Comparison of ENCODE assay signal across 14 cellular contexts in genomic region chr17:61806081-61806828, GRCh38. TPM values are rescaled to one million over a fixed set of nuclear protein-coding genes. Genes with fewer than 3 reads are reported as not detected.
DNase-seq lines count a peak whose midpoint lies in the region; ATAC-seq and FAIRE-seq lines count a peak whose summit lies in the region.
"Had no signal": no experiment of that assay in that cellular context is flagged by ENCODE, and none has a peak within 500 bp of the region (broad histone marks: within the 10 kb centered on the region; RNA-seq: fewer than 3 reads in every experiment).

No MANE protein-coding gene starts in this region.

- FAIRE-seq in HTR-8/SVneo (lab: Jason Lieb, UNC), result peak; percentile 55
- FAIRE-seq: endothelial cell of umbilical vein, G401.6 had no signal

- peaks cover 9 to 27% (median 22%) of the 10 kb centered on the region in 3 donors for H3K4me1 Mint-ChIP-seq in CD8-positive, alpha-beta memory T cell
- H3K4me1 Mint-ChIP-seq: activated naive CD4-positive, alpha-beta T cell treated with anti-CD3 and anti-CD28 coated beads, Interleukin-2, amount 10 ng/mL, durations not matched to agents 7 days and 5 days had no signal

- no peak overlapping the region for H3K27ac ChIP-seq in CD8-positive, alpha-beta memory T cell (ENCODE audit: low read depth, low read length)
- H3K27ac ChIP-seq in substantia nigra (ENCODE audit: low read depth, low read length, poor library complexity, severe bottlenecking), result no peak overlapping the region
- H3K27ac ChIP-seq: heart right ventricle had no signal

- H3K27ac Mint-ChIP-seq in CD8-positive, alpha-beta memory T cell, result peak overlapping the region in 5 of 8 donors; percentile 10 to 66 (median 49)
- no peak overlapping the region for H3K27ac Mint-ChIP-seq in activated naive CD4-positive, alpha-beta T cell treated with anti-CD3 and anti-CD28 coated beads, Interleukin-2, amount 50 U/mL, for 72 hours
- H3K27ac Mint-ChIP-seq: activated naive CD4-positive, alpha-beta T cell treated with anti-CD3 and anti-CD28 coated beads, Interleukin-2, amount 10 ng/mL, durations not matched to agents 7 days and 5 days; nephron had no signal

- peak in 1 of 5 donors; percentile 5 for DNase-seq in CD8-positive, alpha-beta memory T cell
- no peak for DNase-seq in HTR-8/SVneo (ENCODE audit: insufficient read length, low spot score)
- peak; percentile 22 for DNase-seq in OCI-M1 (lab: John Stamatoyannopoulos, UW)
- peak; percentile 60 for DNase-seq in fibroblast of peridontal ligament (ENCODE audit: extremely low read depth)
- DNase-seq in activated naive CD4-positive, alpha-beta T cell treated with anti-CD3 and anti-CD28 coated beads, Interleukin-2, amount 50 U/mL, for 72 hours (ENCODE audit: low spot score in 2 of 2), result no peak
- DNase-seq in substantia nigra (lab: John Stamatoyannopoulos, UW), result no peak
- no peak for DNase-seq in activated naive CD4-positive, alpha-beta T cell treated with Interleukin-2 at 50 U/mL for 16 hours
- no peak for DNase-seq in NCI-H2196 (lab: John Stamatoyannopoulos, UW; ENCODE audit: unreplicated experiment)
- DNase-seq: activated naive CD4-positive, alpha-beta T cell treated with anti-CD3 and anti-CD28 coated beads, Interleukin-2, amount 10 ng/mL, durations not matched to agents 7 days and 5 days; heart right ventricle; NCI-H1105 treated with DMSO at 0.1 percent for 48 hours had no signal

- no peaks in the 10 kb centered on the region for H3K9me3 ChIP-seq in CD8-positive, alpha-beta memory T cell (ENCODE audit: low read length)
- H3K9me3 ChIP-seq: heart right ventricle had no signal

- H3K4me1 ChIP-seq in CD8-positive, alpha-beta memory T cell (ENCODE audit: insufficient read depth, low read length), result no peaks in the 10 kb centered on the region

- H3K27me3 Mint-ChIP-seq in CD8-positive, alpha-beta memory T cell, result no peaks in the 10 kb centered on the region
- H3K27me3 Mint-ChIP-seq: activated naive CD4-positive, alpha-beta T cell treated with anti-CD3 and anti-CD28 coated beads, Interleukin-2, amount 10 ng/mL, durations not matched to agents 7 days and 5 days had no signal

- CTCF ChIA-PET in CD8-positive, alpha-beta memory T cell (lab: Charles Lee), result no interaction called here

- H3K36me3 ChIP-seq in CD8-positive, alpha-beta memory T cell (ENCODE audit: insufficient read depth, low read length), result no peaks in the 10 kb centered on the region
- H3K36me3 ChIP-seq: heart right ventricle had no signal

- H3K27me3 ChIP-seq in CD8-positive, alpha-beta memory T cell (ENCODE audit: insufficient read depth, low read length, poor library complexity, severe bottlenecking), result no peaks in the 10 kb centered on the region
- H3K27me3 ChIP-seq: heart right ventricle had no signal

- no peaks in the 10 kb centered on the region for H3K36me3 Mint-ChIP-seq in CD8-positive, alpha-beta memory T cell
- peaks cover 0 to 8% of the 10 kb centered on the region in 2 donors for H3K36me3 Mint-ChIP-seq in activated naive CD4-positive, alpha-beta T cell treated with anti-CD3 and anti-CD28 coated beads, Interleukin-2, amount 50 U/mL, for 72 hours

- no peak overlapping the region for H3K4me3 ChIP-seq in CD8-positive, alpha-beta memory T cell (ENCODE audit: low read length)
- H3K4me3 ChIP-seq: heart right ventricle had no signal

- peak overlapping the region in 4 of 7 donors; percentile 14 to 73 (median 33) for H3K4me3 Mint-ChIP-seq in CD8-positive, alpha-beta memory T cell
- H3K4me3 Mint-ChIP-seq: activated naive CD4-positive, alpha-beta T cell treated with anti-CD3 and anti-CD28 coated beads, Interleukin-2, amount 10 ng/mL, durations not matched to agents 7 days and 5 days; nephron had no signal

- POLR2A ChIA-PET in CD8-positive, alpha-beta memory T cell (lab: Charles Lee), result no interaction called here

- no peak for ATAC-seq in activated naive CD4-positive, alpha-beta T cell treated with anti-CD3 and anti-CD28 coated beads, Interleukin-2, amount 50 U/mL, for 72 hours
- ATAC-seq: heart right ventricle had no signal

- no peaks in the 10 kb centered on the region for H3K9me3 Mint-ChIP-seq in CD8-positive, alpha-beta memory T cell
- no peaks in the 10 kb centered on the region for H3K9me3 Mint-ChIP-seq in activated naive CD4-positive, alpha-beta T cell treated with anti-CD3 and anti-CD28 coated beads, Interleukin-2, amount 50 U/mL, for 72 hours
- H3K9me3 Mint-ChIP-seq: activated naive CD4-positive, alpha-beta T cell treated with anti-CD3 and anti-CD28 coated beads, Interleukin-2, amount 10 ng/mL, durations not matched to agents 7 days and 5 days; nephron had no signal

RNA-seq across cellular contexts. Expression of gene BRIP1, which starts 57.1 kb away (rescaled TPM):
- 10 to 100 TPM; 11.3 to 11.7 TPM for total RNA-seq in CD8-positive, alpha-beta memory T cell
- polyA plus RNA-seq in CD8-positive, alpha-beta memory T cell, result 0.86 TPM
- total RNA-seq in activated naive CD4-positive, alpha-beta T cell treated with anti-CD3 and anti-CD28 coated beads, Interleukin-2, amount 50 U/mL, for 72 hours, result 10 to 100 TPM; 24.1 to 24.3 TPM

Comparison
In these comparisons a context has a peak if more than half of its experiments do, and no peak if none do; other contexts are left out.
1. DNase-seq: peak in OCI-M1 (single experiment) and fibroblast of peridontal ligament (single experiment); none in HTR-8/SVneo (single experiment), activated naive CD4-positive, alpha-beta T cell treated with anti-CD3 and anti-CD28 coated beads, Interleukin-2, amount 50 U/mL, for 72 hours (0 of 2), substantia nigra (0 of 49), activated naive CD4-positive, alpha-beta T cell treated with Interleukin-2 at 50 U/mL for 16 hours (single experiment) and NCI-H2196 (single experiment).
2. H3K27ac Mint-ChIP-seq: peak in CD8-positive, alpha-beta memory T cell (5 of 8); none in activated naive CD4-positive, alpha-beta T cell treated with anti-CD3 and anti-CD28 coated beads, Interleukin-2, amount 50 U/mL, for 72 hours (0 of 2).